In genomic region chr1:155084722-155085503, GRCh38 we compare ENCODE assay signal across 8 cellular contexts. TPM values are rescaled to one million over a fixed set of nuclear protein-coding genes. Genes with fewer than 3 reads are reported as not detected.
DNase-seq lines count a peak whose midpoint lies in the region; ATAC-seq and TF ChIP-seq lines count a peak whose summit lies in the region.

No MANE protein-coding gene starts in this region.

- RAD21 ChIA-PET in HCT116 (lab: Charles Lee; ENCODE audit: low non-redundant PET in 1 of 2, low total read pairs in 2 of 2, uncharacterized antibody in 2 of 2, unreplicated experiment in 2 of 2) = interaction anchor here (0.6 to 1.5 kb wide), 10 partner anchors 21 to 1258 kb away, joined by 3 to 12 read pairs (median 6); partner anchors contain the start of genes ADAM15 (in 1 of the 2) and EFNA4 (in 1 of the 2)

- peak overlapping the region; percentile 96 for H3K4me3 Mint-ChIP-seq in neural progenitor cell

- H3K27ac ChIP-seq in HCT116 (ENCODE audit: low read depth, low read length) (peak overlapping the region; percentile 67), MM.1S (ENCODE audit: low read length) (peak overlapping the region; percentile 49; the same call in 1 of the 2 replicates), foreskin keratinocyte (peak overlapping the region; percentile 66), neural progenitor cell (no peak overlapping the region), stomach smooth muscle (ENCODE audit: low read length) (peak overlapping the region; percentile 64)

- H3K4me3 ChIP-seq in HCT116 (replicated peaks in 1 of 2; ENCODE audit: low read depth in 1 of 2, low read length in 2 of 2) = peak overlapping the region; percentile 61 to 67
- H3K4me3 ChIP-seq in MM.1S (ENCODE audit: low read length) = peak overlapping the region; percentile 84
- H3K4me3 ChIP-seq in neural progenitor cell = peak overlapping the region; percentile 78
- H3K4me3 ChIP-seq in stomach smooth muscle (ENCODE audit: low read length in 2 of 2) = peak overlapping the region; percentile 73 to 85

- POLR2A ChIA-PET in HCT116 (lab: Charles Lee) = interaction anchor here (1.0 to 1.9 kb wide), 7 partner anchors 18 to 111 kb away, joined by 3 to 7 read pairs (median 5); partner anchors contain the start of gene KRTCAP2

- H3K4me2 ChIP-seq in HCT116 (ENCODE audit: low read length) (peak overlapping the region; percentile 90), MM.1S (ENCODE audit: low read depth, low read length) (peak overlapping the region; percentile 100), neural progenitor cell (peak overlapping the region; percentile 74)

- H3K36me3 ChIP-seq in HCT116 (ENCODE audit: control insufficient read depth in 1 of 2, insufficient read depth in 2 of 2, low read length in 2 of 2) (peaks cover 0 to 6% of the 10 kb centered on the region in 2 experiments; a peak in 1 of 4 replicates), MM.1S (replicated peaks; ENCODE audit: insufficient read depth, low read length) (no peaks in the 10 kb centered on the region), neural progenitor cell (no peaks in the 10 kb centered on the region), stomach smooth muscle (ENCODE audit: control insufficient read depth in 2 of 2, insufficient read depth in 2 of 2, low read length in 2 of 2) (no peaks in the 10 kb centered on the region)

- DNase-seq in GF-D8 (lab: John Stamatoyannopoulos, UW) (peak; percentile 85), HCT116 (ENCODE audit: low read depth, low spot score) (peak; percentile 88), MM.1S (peak; percentile 96), SHP77 treated with DMSO at 0.1 percent for 48 hours (lab: John Stamatoyannopoulos, UW) (peak; percentile 98), activated gamma-delta T cell treated with Interleukin-2 at 50 U/mL for 16 hours (peak; percentile 89), foreskin keratinocyte (peak; percentile 88 to 94), neural progenitor cell (ENCODE audit: low spot score) (peak; percentile 97)

- H3K79me2 ChIP-seq in HCT116 (ENCODE audit: insufficient read depth, low read length) (no peaks in the 10 kb centered on the region; the same call in 1 of the 2 replicates), MM.1S (ENCODE audit: low read length) (no peaks in the 10 kb centered on the region), neural progenitor cell (ENCODE audit: low read depth) (no peaks in the 10 kb centered on the region)

- no peak for TF ChIP-seq RAD21 in HCT116 (IDR thresholded peaks at IDR 0.05; ENCODE audit: low read depth)

- no peaks in the 10 kb centered on the region for H3K36me3 Mint-ChIP-seq in neural progenitor cell

- H3K27me3 Mint-ChIP-seq in neural progenitor cell (ENCODE audit: insufficient read depth, low read depth) = peaks cover 43% of the 10 kb centered on the region

- H4K20me1 ChIP-seq in HCT116 (ENCODE audit: insufficient read depth) = no peaks in the 10 kb centered on the region
- no peaks in the 10 kb centered on the region for H4K20me1 ChIP-seq in MM.1S (ENCODE audit: insufficient read depth, low read length)
- H4K20me1 ChIP-seq in neural progenitor cell (ENCODE audit: low read depth) = peaks cover 27% of the 10 kb centered on the region

- no peak for TF ChIP-seq POLR2A in HCT116 (IDR thresholded peaks at IDR 0.05; ENCODE audit: borderline replicate concordance, extremely low read depth, insufficient read depth, insufficient read length)

- H2AFZ ChIP-seq in HCT116 (ENCODE audit: low read depth, low read length, poor library complexity, severe bottlenecking) (peak overlapping the region; percentile 79), MM.1S (ENCODE audit: low read length) (peak overlapping the region; percentile 88), neural progenitor cell (replicated peaks) (peak overlapping the region; percentile 93)

- H3K27me3 ChIP-seq in HCT116 (ENCODE audit: insufficient read depth, low read length) = no peaks in the 10 kb centered on the region
- peaks cover 41% of the 10 kb centered on the region for H3K27me3 ChIP-seq in MM.1S (replicated peaks; ENCODE audit: insufficient read depth, low read length)
- H3K27me3 ChIP-seq in foreskin keratinocyte = peaks cover 34% of the 10 kb centered on the region
- H3K27me3 ChIP-seq in neural progenitor cell = peaks cover 51% of the 10 kb centered on the region
- H3K27me3 ChIP-seq in stomach smooth muscle (ENCODE audit: control insufficient read depth in 1 of 2, insufficient read depth in 2 of 2, low read length in 2 of 2) = peaks cover 41 to 46% of the 10 kb centered on the region in 2 donors

- H3K9ac ChIP-seq in HCT116 (ENCODE audit: low read length) (peak overlapping the region; percentile 79), MM.1S (ENCODE audit: low read length) (peak overlapping the region; percentile 54; the same call in 1 of the 2 replicates), neural progenitor cell (no peak overlapping the region), stomach smooth muscle (ENCODE audit: low read length in 2 of 2) (peak overlapping the region; percentile 36 to 56)

- H3K9me2 ChIP-seq in HCT116 (ENCODE audit: insufficient read depth) = no peaks in the 10 kb centered on the region
- H3K9me2 ChIP-seq in MM.1S (replicated peaks; ENCODE audit: insufficient read depth, low read length) = no peaks in the 10 kb centered on the region

- intact Hi-C loops in HCT116 (cut with micrococcal nuclease) = loop anchor here (1.0 to 5.0 kb wide), 7 partner anchors 14 to 528 kb away; partner anchors contain the start of genes CKS1B and UBE2Q1

- peak overlapping the region; percentile 14 for H3K27ac Mint-ChIP-seq in neural progenitor cell

- peaks cover 29 to 60% of the 10 kb centered on the region in 2 experiments for H3K4me1 ChIP-seq in HCT116 (ENCODE audit: control insufficient read depth in 1 of 2, insufficient read depth in 2 of 2, low read length in 2 of 2)
- H3K4me1 ChIP-seq in MM.1S (ENCODE audit: low read length) = peaks cover 34% of the 10 kb centered on the region
- H3K4me1 ChIP-seq in foreskin keratinocyte = peaks cover 6% of the 10 kb centered on the region
- peaks cover 15% of the 10 kb centered on the region for H3K4me1 ChIP-seq in neural progenitor cell
- peaks cover 47% of the 10 kb centered on the region for H3K4me1 ChIP-seq in stomach smooth muscle (ENCODE audit: control insufficient read depth, insufficient read depth, low read length)

- no TSS peak for BruUV-seq in HCT116 (replicated peaks; lab: Mats Ljungman, UMichigan)

- H3K4me1 Mint-ChIP-seq in neural progenitor cell = peaks cover 32% of the 10 kb centered on the region

- ATAC-seq in HCT116 (peak; percentile 81), foreskin keratinocyte (peak; percentile 72)

- H3F3A ChIP-seq in MM.1S (ENCODE audit: insufficient read depth, low read length) (peaks cover 16% of the 10 kb centered on the region), neural progenitor cell (ENCODE audit: low read depth) (peaks cover 38% of the 10 kb centered on the region)

- TF ChIP-seq CTCF in HCT116 (IDR thresholded peaks at IDR 0.05 in 2 of 3, conservative IDR thresholded peaks at IDR 0.05 in 1 of 3; ENCODE audit: borderline replicate concordance in 1 of 3, insufficient read depth in 1 of 3, low read depth in 2 of 3, low read length in 2 of 3) (peak in 2 of 3 experiments; percentile 86 to 87; a peak in 4 of 6 replicates), MM.1S (IDR thresholded peaks at IDR 0.05; ENCODE audit: low read length) (peak; percentile 98), foreskin keratinocyte (conservative IDR thresholded peaks at IDR 0.05) (peak; percentile 97), neural progenitor cell (IDR thresholded peaks at IDR 0.05) (peak; percentile 96)

- H3K9me3 ChIP-seq in HCT116 (ENCODE audit: control insufficient read depth in 1 of 2, insufficient read depth in 1 of 2, low read depth in 1 of 2, low read length in 2 of 2) = no peaks in the 10 kb centered on the region
- no peaks in the 10 kb centered on the region for H3K9me3 ChIP-seq in MM.1S (replicated peaks; ENCODE audit: insufficient read depth, low read length)
- no peaks in the 10 kb centered on the region for H3K9me3 ChIP-seq in neural progenitor cell (ENCODE audit: low read depth)
- H3K9me3 ChIP-seq in stomach smooth muscle (ENCODE audit: control insufficient read depth in 2 of 2, low read length in 2 of 2) = no peaks in the 10 kb centered on the region

- H3K9me3 Mint-ChIP-seq in neural progenitor cell = no peaks in the 10 kb centered on the region

- CTCF ChIA-PET in HCT116 (lab: Charles Lee) = interaction anchor here (0.6 to 3.1 kb wide), 47 partner anchors 9 to 538 kb away, joined by 3 to 52 read pairs (median 4); partner anchors contain the start of genes ADAM15, EFNA1, EFNA4 and KRTCAP2

TF ChIP-seq in HCT116, 20 proteins besides CTCF, POLR2A, EP300 and RAD21 (continues in another document):
- TF ChIP-seq ELF1 (IDR thresholded peaks at IDR 0.05; ENCODE audit: borderline replicate concordance, low read depth) = no peak
- TF ChIP-seq YY1 (IDR thresholded peaks at IDR 0.05; ENCODE audit: extremely low read depth, insufficient replicate concordance, low read depth, low read length) = peak; percentile 74

RNA-seq across cellular contexts. Expression of gene EFNA3, which starts 6.3 kb away (rescaled TPM):
- total RNA-seq in HCT116 (2021; ENCODE audit: unreplicated experiment) = 20.4 TPM
- polyA plus RNA-seq in HCT116 (2012) = 29.2 and 31.1 TPM in 2 replicates
- total RNA-seq in foreskin keratinocyte = 4.1 and 4.2 TPM in 2 replicates
- 4.3 and 5.0 TPM in 2 replicates for polyA plus RNA-seq in foreskin keratinocyte
- 4.0 and 9.6 TPM in 2 replicates for total RNA-seq in neural progenitor cell (ENCODE audit: low replicate concordance)

RNA-seq across cellular contexts. Expression of gene EFNA4, which starts 21.4 kb away (rescaled TPM):
- total RNA-seq in HCT116 (2021; ENCODE audit: unreplicated experiment) (9.8 TPM), foreskin keratinocyte (10.0 and 10.9 TPM in 2 replicates), neural progenitor cell (ENCODE audit: low replicate concordance) (10.7 and 18.4 TPM in 2 replicates)
- polyA plus RNA-seq in HCT116 (2012) = 9.0 and 10.9 TPM in 2 replicates
- 16.8 and 17.7 TPM in 2 replicates for polyA plus RNA-seq in foreskin keratinocyte

RNA-seq across cellular contexts. Expression of gene ADAM15, which starts 33.8 kb away (rescaled TPM):
- 149 TPM for total RNA-seq in HCT116 (2021; ENCODE audit: unreplicated experiment)
- polyA plus RNA-seq in HCT116 (2012) = 185 and 189 TPM in 2 replicates
- total RNA-seq in foreskin keratinocyte = 214 and 242 TPM in 2 replicates
- 201 and 244 TPM in 2 replicates for polyA plus RNA-seq in foreskin keratinocyte
- total RNA-seq in neural progenitor cell (ENCODE audit: low replicate concordance) = 15.7 and 44.9 TPM in 2 replicates

RNA-seq across cellular contexts. Expression of gene EFNA1, which starts 42.8 kb away (rescaled TPM):
- 19.7 TPM for total RNA-seq in HCT116 (2021; ENCODE audit: unreplicated experiment)
- polyA plus RNA-seq in HCT116 (2012) = 31.3 and 39.6 TPM in 2 replicates
- 27.3 and 48.2 TPM in 2 replicates for total RNA-seq in foreskin keratinocyte
- polyA plus RNA-seq in foreskin keratinocyte = 25.7 and 41.9 TPM in 2 replicates
- total RNA-seq in neural progenitor cell (ENCODE audit: low replicate concordance) = 0.34 and 0.65 TPM in 2 replicates

RNA-seq across cellular contexts. Expression of gene SLC50A1, which starts 50.7 kb away (rescaled TPM):
- total RNA-seq in HCT116 (2021; ENCODE audit: unreplicated experiment) (49.9 TPM), foreskin keratinocyte (63.0 and 65.0 TPM in 2 replicates), neural progenitor cell (ENCODE audit: low replicate concordance) (14.4 and 29.0 TPM in 2 replicates)
- 60.4 and 63.6 TPM in 2 replicates for polyA plus RNA-seq in HCT116 (2012)
- 78.9 and 81.8 TPM in 2 replicates for polyA plus RNA-seq in foreskin keratinocyte
